Comparison of ENCODE assay signal across 27 cellular contexts in genomic region chr13:98346904-98347636, GRCh38.
"Had no signal": no experiment of that assay in that cellular context is flagged by ENCODE, and none has a peak within 500 bp of the region (broad histone marks: within the 10 kb centered on the region; RNA-seq: fewer than 3 reads in every experiment).

No MANE protein-coding gene starts in this region.

- H3K27me3 ChIP-seq: adrenal gland had no signal

- H3K4me3 Mint-ChIP-seq: activated CD8-positive, alpha-beta T cell treated with anti-CD3 and anti-CD28 coated beads for 36 hours; activated naive CD8-positive, alpha-beta T cell treated with anti-CD3 and anti-CD28 coated beads, Interleukin-2, amount 10 ng/mL, durations not matched to agents 7 days and 5 days; activated T-cell treated with anti-CD3 and anti-CD28 coated beads, Interleukin-2, amount 50 U/mL, for 72 hours; T-cell had no signal

- H3K4me3 ChIP-seq: adrenal gland, K562, SK-N-MC had no signal

- H3K36me3 Mint-ChIP-seq: activated naive CD8-positive, alpha-beta T cell treated with anti-CD3 and anti-CD28 coated beads, Interleukin-2, amount 10 ng/mL, durations not matched to agents 7 days and 5 days; T-cell had no signal

- H3K9me3 ChIP-seq: adrenal gland had no signal

- DNase-seq: activated CD4-positive, alpha-beta T cell treated with anti-CD3 and anti-CD28 coated beads for 4 hours; activated CD8-positive, alpha-beta memory T cell treated with anti-CD3 and anti-CD28 coated beads, Interleukin-2, amount 50 U/mL, for 4 hours; activated CD8-positive, alpha-beta T cell treated with anti-CD3 and anti-CD28 coated beads for 36 hours; activated naive CD4-positive, alpha-beta T cell treated with anti-CD3 and anti-CD28 coated beads, Interleukin-2, amount 50 U/mL, for 16 hours; activated naive CD8-positive, alpha-beta T cell treated with anti-CD3 and anti-CD28 coated beads, Interleukin-2, amount 10 ng/mL, durations not matched to agents 7 days and 5 days; activated T-cell treated with anti-CD3 and anti-CD28 coated beads, Interleukin-2, amount 50 U/mL, for 72 hours; anterior cingulate cortex; Karpas-422; MM.1S; NCI-H1105; NCI-H1436; NCI-H1694 treated with DMSO at 0.1 percent for 48 hours; NCI-H2029 treated with DMSO at 0.1 percent for 48 hours; NCI-H345; NCI-H510A; NCI-H526 treated with DMSO at 0.1 percent for 48 hours; NCI-H82; RPMI8226; T-cell; T-helper 2 cell had no signal

- H3K4me1 Mint-ChIP-seq: activated naive CD8-positive, alpha-beta T cell treated with anti-CD3 and anti-CD28 coated beads, Interleukin-2, amount 10 ng/mL, durations not matched to agents 7 days and 5 days; T-cell had no signal

- H3K36me3 ChIP-seq: adrenal gland had no signal

- H3K27ac Mint-ChIP-seq: activated CD8-positive, alpha-beta T cell treated with anti-CD3 and anti-CD28 coated beads for 36 hours; activated naive CD8-positive, alpha-beta T cell treated with anti-CD3 and anti-CD28 coated beads, Interleukin-2, amount 10 ng/mL, durations not matched to agents 7 days and 5 days; activated T-cell treated with anti-CD3 and anti-CD28 coated beads, Interleukin-2, amount 50 U/mL, for 72 hours; activated T-helper 2 cell treated with anti-CD3 and anti-CD28 coated beads, Interferon-gamma antibody, Interleukin-2, Interleukin-4, amounts not matched to agents 10 μg/mL and 5 μg/mL and 100 μg/mL, durations not matched to agents 14 hours and 24 hours and 36 hours; T-cell had no signal

- ATAC-seq: activated CD8-positive, alpha-beta T cell treated with anti-CD3 and anti-CD28 coated beads for 36 hours; activated T-cell treated with anti-CD3 and anti-CD28 coated beads, Interleukin-2, amount 50 U/mL, for 72 hours; K562; Panc1; Right ventricle myocardium inferior; T-cell had no signal

- H3K27me3 Mint-ChIP-seq: activated CD8-positive, alpha-beta T cell treated with anti-CD3 and anti-CD28 coated beads for 36 hours; activated naive CD8-positive, alpha-beta T cell treated with anti-CD3 and anti-CD28 coated beads, Interleukin-2, amount 10 ng/mL, durations not matched to agents 7 days and 5 days had no signal

- H3K27ac ChIP-seq: adrenal gland, SK-N-MC, VCaP had no signal

- H3K9me3 Mint-ChIP-seq: activated CD8-positive, alpha-beta T cell treated with anti-CD3 and anti-CD28 coated beads for 36 hours; activated naive CD8-positive, alpha-beta T cell treated with anti-CD3 and anti-CD28 coated beads, Interleukin-2, amount 10 ng/mL, durations not matched to agents 7 days and 5 days; activated T-cell treated with anti-CD3 and anti-CD28 coated beads, Interleukin-2, amount 50 U/mL, for 72 hours; activated T-helper 2 cell treated with anti-CD3 and anti-CD28 coated beads, Interferon-gamma antibody, Interleukin-2, Interleukin-4, amounts not matched to agents 10 μg/mL and 5 μg/mL and 100 μg/mL, durations not matched to agents 14 hours and 24 hours and 36 hours; T-cell had no signal
